9 cellular contexts compared by ENCODE assay signal in the genomic region with DNA sequence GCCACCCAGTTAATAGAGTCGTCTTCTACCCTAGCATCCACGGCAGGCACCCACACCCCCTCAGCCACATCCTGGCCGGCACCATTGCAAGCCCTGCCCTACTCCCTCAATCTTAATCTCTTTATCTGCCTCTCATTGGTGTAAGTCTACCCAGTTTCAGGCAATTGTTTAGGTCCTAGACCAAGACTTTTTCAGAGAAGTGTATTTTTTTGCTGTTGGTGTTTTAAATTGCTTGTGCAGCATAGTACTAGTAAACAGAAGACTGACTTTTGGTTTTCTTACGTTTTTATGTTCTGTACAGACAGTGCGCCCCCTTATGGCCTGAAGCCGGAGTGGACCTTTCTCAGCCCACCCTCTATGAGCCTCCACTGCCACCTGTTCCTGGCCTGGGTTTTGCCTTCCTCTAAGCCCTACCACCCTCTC. TPM values are rescaled to one million over a fixed set of nuclear protein-coding genes. Genes with fewer than 3 reads are reported as not detected.
DNase-seq lines count a peak whose midpoint lies in the region; ATAC-seq and TF ChIP-seq lines count a peak whose summit lies in the region.
"Had no signal": no experiment of that assay in that cellular context is flagged by ENCODE, and none has a peak within 500 bp of the region (broad histone marks: within the 10 kb centered on the region; RNA-seq: fewer than 3 reads in every experiment).

No MANE protein-coding gene starts in this region.

- H3K9me3 ChIP-seq in A673 (ENCODE audit: low read depth, low read length, poor library complexity, severe bottlenecking), result no peaks in the 10 kb centered on the region
- no peaks in the 10 kb centered on the region for H3K9me3 ChIP-seq in PC-3 (ENCODE audit: low read length)
- H3K9me3 ChIP-seq: pancreas had no signal

- peak; percentile 33 for ATAC-seq in GM18870 (IDR thresholded peaks at IDR 0.05; ENCODE audit: unreplicated experiment)
- peak; percentile 37 for ATAC-seq in HG03064 (IDR thresholded peaks at IDR 0.05; ENCODE audit: low read depth, unreplicated experiment)
- no peak; the same call in 1 of the 2 replicates for ATAC-seq in PC-3
- ATAC-seq in left cardiac atrium, result peak; percentile 51 to 58

- H3K4me1 Mint-ChIP-seq in activated T-helper 1 cell treated with anti-CD3 and anti-CD28 coated beads, Interleukin-12 subunit alpha, Interleukin-12 subunit beta, Interleukin-2, Interleukin-4 antibody, amounts not matched to agents 30 ng/mL and 10 ng/mL and 1 ng/mL, durations not matched to agents 14 hours and 24 hours and 36 hours (ENCODE audit: low read depth), result peaks cover 39% of the 10 kb centered on the region

- peak; percentile 80 for DNase-seq in A673 (ENCODE audit: low spot score)
- peak; percentile 43 for DNase-seq in PC-3
- DNase-seq in activated T-helper 1 cell treated with anti-CD3 and anti-CD28 coated beads, Interleukin-12 subunit alpha, Interleukin-12 subunit beta, Interleukin-2, Interleukin-4 antibody, amounts not matched to agents 30 ng/mL and 10 ng/mL and 1 ng/mL, durations not matched to agents 14 hours and 24 hours and 36 hours (ENCODE audit: low spot score), result peak; percentile 64
- DNase-seq in left cardiac atrium, result peak; percentile 30
- peak; percentile 60 to 77 (median 66) for DNase-seq in stimulated activated CD4-positive, alpha-beta T cell treated with anti-CD3 and anti-CD28 coated beads, TNF-alpha, amount 100 ng/mL, for 24 hours (ENCODE audit: low read depth in 3 of 3)
- no peak for DNase-seq in SK-N-DZ (ENCODE audit: low spot score)
- DNase-seq: pancreas had no signal

- no peaks in the 10 kb centered on the region for H3F3A ChIP-seq in PC-3 (ENCODE audit: low read length, unreplicated experiment)

- peak overlapping the region; percentile 99 for H3K27ac Mint-ChIP-seq in activated T-helper 1 cell treated with anti-CD3 and anti-CD28 coated beads, Interleukin-12 subunit alpha, Interleukin-12 subunit beta, Interleukin-2, Interleukin-4 antibody, amounts not matched to agents 30 ng/mL and 10 ng/mL and 1 ng/mL, durations not matched to agents 14 hours and 24 hours and 36 hours

- POLR2A ChIA-PET in A673 (lab: Charles Lee; ENCODE audit: low non-redundant PET) (no interaction called here), PC-3 (lab: Charles Lee; ENCODE audit: unreplicated experiment) (no interaction called here)

- H3K4me1 ChIP-seq in A673 (ENCODE audit: insufficient read depth, low read length, poor library complexity, severe bottlenecking) (peaks cover 25% of the 10 kb centered on the region), PC-3 (ENCODE audit: insufficient read depth, low read length) (0 out of 2 replicates have a peak, but pooled peaks cover 5% of the 10 kb centered on the region)
- H3K4me1 ChIP-seq: pancreas had no signal

- peaks cover 3% of the 10 kb centered on the region; the same call in 1 of the 2 replicates for H4K20me1 ChIP-seq in PC-3 (ENCODE audit: low read length)

- peaks cover 26% of the 10 kb centered on the region for H3K79me2 ChIP-seq in PC-3 (ENCODE audit: low read length)

- no peak overlapping the region for H3K4me2 ChIP-seq in PC-3 (ENCODE audit: low read length)

- peaks cover 11% of the 10 kb centered on the region for H3K36me3 Mint-ChIP-seq in activated T-helper 1 cell treated with anti-CD3 and anti-CD28 coated beads, Interleukin-12 subunit alpha, Interleukin-12 subunit beta, Interleukin-2, Interleukin-4 antibody, amounts not matched to agents 30 ng/mL and 10 ng/mL and 1 ng/mL, durations not matched to agents 14 hours and 24 hours and 36 hours (ENCODE audit: low read depth)

- no peak overlapping the region for H3K9ac ChIP-seq in PC-3 (ENCODE audit: low read length)

- CTCF ChIA-PET in A673 (lab: Charles Lee) (no interaction called here), PC-3 (lab: Charles Lee) (no interaction called here)

- no TSS peak for BruUV-seq in A673 (replicated peaks; lab: Mats Ljungman, UMichigan)
- BruUV-seq in PC-3 (replicated peaks; lab: Mats Ljungman, UMichigan), result no TSS peak

- H3K27me3 ChIP-seq in A673 (replicated peaks; ENCODE audit: insufficient read depth, low read depth, low read length, poor library complexity), result no peaks in the 10 kb centered on the region
- H3K27me3 ChIP-seq in PC-3 (ENCODE audit: low read length), result no peaks in the 10 kb centered on the region
- H3K27me3 ChIP-seq: pancreas had no signal

- H3K9me2 ChIP-seq in PC-3 (replicated peaks; ENCODE audit: low read length), result no peaks in the 10 kb centered on the region

- H3K36me3 ChIP-seq in A673 (ENCODE audit: insufficient read depth, low read length, poor library complexity, severe bottlenecking), result no peaks in the 10 kb centered on the region
- H3K36me3 ChIP-seq in PC-3 (ENCODE audit: low read depth, low read length), result no peaks in the 10 kb centered on the region; the same call in 1 of the 2 replicates
- H3K36me3 ChIP-seq: pancreas had no signal

- TF ChIP-seq CTCF in A673 (conservative IDR thresholded peaks at IDR 0.05; ENCODE audit: low read depth, low read length) (peak; percentile 92), PC-3 (conservative IDR thresholded peaks at IDR 0.05; ENCODE audit: low read depth, low read length) (peak; percentile 70)

- peak overlapping the region; percentile 97 for H3K4me3 Mint-ChIP-seq in activated T-helper 1 cell treated with anti-CD3 and anti-CD28 coated beads, Interleukin-12 subunit alpha, Interleukin-12 subunit beta, Interleukin-2, Interleukin-4 antibody, amounts not matched to agents 30 ng/mL and 10 ng/mL and 1 ng/mL, durations not matched to agents 14 hours and 24 hours and 36 hours

- H2AFZ ChIP-seq in PC-3 (ENCODE audit: low read length), result no peak overlapping the region

- intact Hi-C loops in A673 (cut with micrococcal nuclease; ENCODE audit: unreplicated experiment), result no loop called here
- intact Hi-C loops in PC-3 (cut with micrococcal nuclease), result loop anchor here (5.0 kb wide), 1 partner anchor 103 kb away; no protein-coding TSS in a partner anchor
- intact Hi-C loops in activated T-helper 1 cell treated with anti-CD3 and anti-CD28 coated beads, Interleukin-12 subunit alpha, Interleukin-12 subunit beta, Interleukin-2, Interleukin-4 antibody, amounts not matched to agents 30 ng/mL and 10 ng/mL and 1 ng/mL, durations not matched to agents 14 hours and 24 hours and 36 hours (cut with micrococcal nuclease), result loop anchor here (1.0 kb wide), 5 partner anchors 24 to 137 kb away; a partner anchor contains a TSS
- intact Hi-C loops in left cardiac atrium (cut with DNase I), result no loop called here

- no peak overlapping the region for H3K4me3 ChIP-seq in A673 (ENCODE audit: low read depth, low read length, poor library complexity, severe bottlenecking)
- no peak overlapping the region for H3K4me3 ChIP-seq in PC-3 (ENCODE audit: low read length)
- H3K4me3 ChIP-seq: pancreas had no signal

- H3K27me3 Mint-ChIP-seq in activated T-helper 1 cell treated with anti-CD3 and anti-CD28 coated beads, Interleukin-12 subunit alpha, Interleukin-12 subunit beta, Interleukin-2, Interleukin-4 antibody, amounts not matched to agents 30 ng/mL and 10 ng/mL and 1 ng/mL, durations not matched to agents 14 hours and 24 hours and 36 hours (ENCODE audit: insufficient read depth), result no peaks in the 10 kb centered on the region

- H3K27ac ChIP-seq in A673 (ENCODE audit: low read depth, low read length, poor library complexity, severe bottlenecking) (no peak overlapping the region), PC-3 (ENCODE audit: low read length) (no peak overlapping the region)
- H3K27ac ChIP-seq: pancreas had no signal

- no peaks in the 10 kb centered on the region for H3K9me3 Mint-ChIP-seq in activated T-helper 1 cell treated with anti-CD3 and anti-CD28 coated beads, Interleukin-12 subunit alpha, Interleukin-12 subunit beta, Interleukin-2, Interleukin-4 antibody, amounts not matched to agents 30 ng/mL and 10 ng/mL and 1 ng/mL, durations not matched to agents 14 hours and 24 hours and 36 hours

RNA-seq across cellular contexts. Expression of a gene that starts 2.3 kb away (rescaled TPM):
- 6.2 and 9.1 TPM in 2 replicates for total RNA-seq in A673 (2021)
- total RNA-seq in PC-3 (2014; rRNA removed), result 133 and 143 TPM in 2 replicates
- 758 and 774 TPM in 2 replicates for total RNA-seq in activated T-helper 1 cell treated with anti-CD3 and anti-CD28 coated beads, Interleukin-12 subunit alpha, Interleukin-12 subunit beta, Interleukin-2, Interleukin-4 antibody, amounts not matched to agents 30 ng/mL and 10 ng/mL and 1 ng/mL, durations not matched to agents 14 hours and 24 hours and 36 hours
- 10 to 100 TPM; 31.4 to 62.1 TPM for total RNA-seq in left cardiac atrium
- polyA plus RNA-seq in SK-N-DZ (2014; cell fraction: cytosol; rRNA removed), result 7.0 and 7.2 TPM in 2 replicates
- polyA plus RNA-seq in SK-N-DZ (2014; cell fraction: nucleus; rRNA removed), result 2.6 and 5.3 TPM in 2 replicates

RNA-seq across cellular contexts. Expression of a gene that starts 27.4 kb away (rescaled TPM):
- 0.74 and 0.82 TPM in 2 replicates for total RNA-seq in A673 (2021)
- total RNA-seq in PC-3 (2014; rRNA removed), result 0.26 and 0.35 TPM in 2 replicates
- 0.13 and 0.17 TPM in 2 replicates for total RNA-seq in activated T-helper 1 cell treated with anti-CD3 and anti-CD28 coated beads, Interleukin-12 subunit alpha, Interleukin-12 subunit beta, Interleukin-2, Interleukin-4 antibody, amounts not matched to agents 30 ng/mL and 10 ng/mL and 1 ng/mL, durations not matched to agents 14 hours and 24 hours and 36 hours
- under 1 TPM in 1 of 2 donors, not detected in 1; 0.15 TPM for total RNA-seq in left cardiac atrium
- polyA plus RNA-seq in SK-N-DZ (2014; cell fraction: cytosol; rRNA removed), result 0.54 and 0.90 TPM in 2 replicates
- 2.0 and 2.4 TPM in 2 replicates for polyA plus RNA-seq in SK-N-DZ (2014; cell fraction: nucleus; rRNA removed)
- polyA plus RNA-seq: pancreas had no signal

Comparison
In these comparisons a context has a peak if more than half of its experiments do, and no peak if none do; other contexts are left out.
1. intact Hi-C loops: an anchor here in PC-3 (5.0 kb wide) and activated T-helper 1 cell treated with anti-CD3 and anti-CD28 coated beads, Interleukin-12 subunit alpha, Interleukin-12 subunit beta, Interleukin-2, Interleukin-4 antibody, amounts not matched to agents 30 ng/mL and 10 ng/mL and 1 ng/mL, durations not matched to agents 14 hours and 24 hours and 36 hours (1.0 kb wide); none called in A673 and left cardiac atrium.